Comparison of ENCODE assay signal across 1 cellular context in genomic region chr2:45793998-45794720, GRCh38.
TF ChIP-seq lines count a peak whose summit lies in the region.

No MANE protein-coding gene starts in this region.

TF ChIP-seq in IMR-90, 13 proteins besides CTCF, POLR2A, EP300 and RAD21:
- TF ChIP-seq BHLHE40 (IDR thresholded peaks at IDR 0.05; ENCODE audit: low read depth, low read length) = no peak
- no peak for TF ChIP-seq RFX5 (IDR thresholded peaks at IDR 0.05; ENCODE audit: low read depth, low read length)
- no peak for TF ChIP-seq MAFK (IDR thresholded peaks at IDR 0.05; ENCODE audit: low read depth, low read length)
- no peak for TF ChIP-seq CHD1 (IDR thresholded peaks at IDR 0.05; ENCODE audit: low read depth, low read length)
- TF ChIP-seq SMC3 (IDR thresholded peaks at IDR 0.05; ENCODE audit: low read depth, low read length) = no peak
- no peak for TF ChIP-seq MAZ (IDR thresholded peaks at IDR 0.05; ENCODE audit: borderline replicate concordance, low read depth, low read length)
- no peak for TF ChIP-seq RCOR1 (IDR thresholded peaks at IDR 0.05; ENCODE audit: insufficient replicate concordance, low read length)
- no peak for TF ChIP-seq USF2 (IDR thresholded peaks at IDR 0.05; ENCODE audit: low read depth, low read length)
- no peak for TF ChIP-seq CEBPB (IDR thresholded peaks at IDR 0.05; ENCODE audit: low read depth, low read length)
- TF ChIP-seq NFE2L2 (IDR thresholded peaks at IDR 0.05; ENCODE audit: low read depth, low read length) = no peak
- no peak for TF ChIP-seq MXI1 (IDR thresholded peaks at IDR 0.05; ENCODE audit: borderline replicate concordance, low read depth, low read length)
- TF ChIP-seq ELK1 (IDR thresholded peaks at IDR 0.05; ENCODE audit: borderline replicate concordance, low read depth, low read length) = no peak
- TF ChIP-seq FOS (IDR thresholded peaks at IDR 0.05; ENCODE audit: low read depth, low read length) = no peak
TF ChIP-seq in IMR-90: peak in this region for 0.
